22 cellular contexts compared by ENCODE assay signal in the genomic region with DNA sequence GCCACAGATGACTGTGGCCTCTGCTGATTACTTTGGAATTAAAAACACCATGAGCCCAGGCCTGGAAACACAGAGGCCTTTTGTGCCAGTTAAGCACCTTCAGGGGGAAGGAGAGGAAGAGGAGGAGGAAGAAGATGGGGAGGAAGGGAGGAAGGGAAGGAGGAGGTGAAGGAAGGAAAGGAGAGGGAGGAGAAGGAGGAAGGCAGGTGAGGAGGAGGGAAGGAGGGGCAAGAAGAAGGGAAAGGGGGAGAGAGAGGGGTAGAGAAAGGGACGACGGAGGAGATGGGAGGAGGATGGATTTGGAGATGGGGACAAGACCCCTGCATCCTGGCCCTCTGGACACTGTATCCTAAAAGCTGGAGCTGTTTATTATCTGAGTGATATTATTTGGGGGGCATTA.
DNase-seq lines count a peak whose midpoint lies in the region; ATAC-seq, FAIRE-seq and TF ChIP-seq lines count a peak whose summit lies in the region.
"Had no signal": no experiment of that assay in that cellular context is flagged by ENCODE, and none has a peak within 500 bp of the region (broad histone marks: within the 10 kb centered on the region; RNA-seq: fewer than 3 reads in every experiment).

No MANE protein-coding gene starts in this region.

- POLR2A ChIA-PET in HEK293 (lab: Yijun Ruan, JAX), result no interaction called here

- H3K36me3 ChIP-seq in HEK293 (ENCODE audit: control insufficient read depth in 2 of 2, insufficient read depth in 1 of 2, low read length in 2 of 2) (no peaks in the 10 kb centered on the region), neural progenitor cell (no peaks in the 10 kb centered on the region)
- H3K36me3 ChIP-seq: BE2C, BLaER1 had no signal

- no peak overlapping the region for H3K27ac Mint-ChIP-seq in neural progenitor cell
- H3K27ac Mint-ChIP-seq: CD4-positive, CD25-positive, alpha-beta regulatory T cell; CD8-positive, alpha-beta memory T cell had no signal

- no peaks in the 10 kb centered on the region; the same call in 1 of the 2 replicates for H3K9me3 ChIP-seq in HEK293 (ENCODE audit: control insufficient read depth, insufficient read depth, low read depth, low read length)
- H3K9me3 ChIP-seq in neural progenitor cell (ENCODE audit: low read depth), result no peaks in the 10 kb centered on the region
- H3K9me3 ChIP-seq: BE2C, BLaER1 had no signal

- DNase-seq in neural progenitor cell (ENCODE audit: low spot score), result no peak
- DNase-seq in urothelium cell line (ENCODE audit: low spot score), result no peak
- no peak for DNase-seq in DMS153 (lab: John Stamatoyannopoulos, UW)
- DNase-seq in GM19239 (ENCODE audit: insufficient read length, low spot score), result no peak
- DNase-seq: 8988T; ACHN; BE2C; C1 segment of cervical spinal cord; CD4-positive, alpha-beta memory T cell; CD4-positive, CD25-positive, alpha-beta regulatory T cell; CD8-positive, alpha-beta memory T cell; COR-L47; DMS 273 treated with DMSO at 0.1 percent for 48 hours; DMS79 treated with DMSO at 0.1 percent for 48 hours; GF-D8 had no signal

- H3K4me1 ChIP-seq in HEK293 (ENCODE audit: control insufficient read depth, insufficient read depth, low read length) (peaks cover 4% of the 10 kb centered on the region; the same call in 1 of the 2 replicates), neural progenitor cell (peaks cover 4% of the 10 kb centered on the region)
- H3K4me1 ChIP-seq: BE2C had no signal

- H3K79me2 ChIP-seq in neural progenitor cell (ENCODE audit: low read depth), result no peaks in the 10 kb centered on the region

- peaks cover 14% of the 10 kb centered on the region for H3K27me3 Mint-ChIP-seq in neural progenitor cell (ENCODE audit: insufficient read depth, low read depth)

- H3K9ac ChIP-seq in neural progenitor cell, result no peak overlapping the region
- H3K9ac ChIP-seq: BLaER1 had no signal

- H3K4me1 Mint-ChIP-seq in neural progenitor cell, result peaks cover 11% of the 10 kb centered on the region
- H3K4me1 Mint-ChIP-seq: CD14-positive monocyte; CD4-positive, alpha-beta memory T cell; CD4-positive, CD25-positive, alpha-beta regulatory T cell; CD8-positive, alpha-beta memory T cell had no signal

- H3K36me3 Mint-ChIP-seq in neural progenitor cell, result no peaks in the 10 kb centered on the region
- H3K36me3 Mint-ChIP-seq: CD14-positive monocyte; CD4-positive, alpha-beta memory T cell; CD4-positive, CD25-positive, alpha-beta regulatory T cell; CD8-positive, alpha-beta memory T cell had no signal

- TF ChIP-seq CTCF in HEK293 (tag by site-specific recombination; IDR thresholded peaks at IDR 0.05) (no peak), neural progenitor cell (IDR thresholded peaks at IDR 0.05) (no peak)

- ATAC-seq in HG02623 (IDR thresholded peaks at IDR 0.05; ENCODE audit: unreplicated experiment), result no peak

- H3K27ac ChIP-seq in HEK293 (ENCODE audit: extremely low read depth, low read depth, low read length) (no peak overlapping the region), neural progenitor cell (no peak overlapping the region)
- H3K27ac ChIP-seq: BLaER1 had no signal

- no peaks in the 10 kb centered on the region for H4K20me1 ChIP-seq in neural progenitor cell (ENCODE audit: low read depth)
- H4K20me1 ChIP-seq: BLaER1 had no signal

- H3K9me3 Mint-ChIP-seq in neural progenitor cell, result no peaks in the 10 kb centered on the region

- no peak overlapping the region for H3K4me3 Mint-ChIP-seq in neural progenitor cell
- H3K4me3 Mint-ChIP-seq: CD14-positive monocyte; CD4-positive, alpha-beta memory T cell; CD4-positive, CD25-positive, alpha-beta regulatory T cell; CD8-positive, alpha-beta memory T cell had no signal

- no peak overlapping the region for H3K4me2 ChIP-seq in neural progenitor cell

- no peaks in the 10 kb centered on the region for H3F3A ChIP-seq in neural progenitor cell (ENCODE audit: low read depth)

- FAIRE-seq in urothelium cell line (lab: Jason Lieb, UNC), result peak; percentile 13
- no peak for FAIRE-seq in GM19239 (lab: Jason Lieb, UNC)
- FAIRE-seq: A204.1, G401.6, GM12891 had no signal

- peak overlapping the region; percentile 68 for H2AFZ ChIP-seq in neural progenitor cell (replicated peaks)

- CTCF ChIA-PET in HEK293 (lab: Yijun Ruan, JAX), result interaction anchor here (0.6 to 1.8 kb wide), 2 partner anchors 9 to 245 kb away, joined by 4 to 5 read pairs; no protein-coding TSS in a partner anchor

- H3K27me3 ChIP-seq in neural progenitor cell, result no peaks in the 10 kb centered on the region
- H3K27me3 ChIP-seq: BE2C, BLaER1 had no signal

- no peak overlapping the region for H3K4me3 ChIP-seq in HEK293 (ENCODE audit: low read depth, low read length)
- H3K4me3 ChIP-seq in neural progenitor cell, result no peak overlapping the region
- H3K4me3 ChIP-seq: BLaER1 had no signal

TF ChIP-seq in HEK293, 187 proteins besides CTCF, POLR2A, EP300 and RAD21 (continues in another document):
- TF ChIP-seq, protein P1, sequence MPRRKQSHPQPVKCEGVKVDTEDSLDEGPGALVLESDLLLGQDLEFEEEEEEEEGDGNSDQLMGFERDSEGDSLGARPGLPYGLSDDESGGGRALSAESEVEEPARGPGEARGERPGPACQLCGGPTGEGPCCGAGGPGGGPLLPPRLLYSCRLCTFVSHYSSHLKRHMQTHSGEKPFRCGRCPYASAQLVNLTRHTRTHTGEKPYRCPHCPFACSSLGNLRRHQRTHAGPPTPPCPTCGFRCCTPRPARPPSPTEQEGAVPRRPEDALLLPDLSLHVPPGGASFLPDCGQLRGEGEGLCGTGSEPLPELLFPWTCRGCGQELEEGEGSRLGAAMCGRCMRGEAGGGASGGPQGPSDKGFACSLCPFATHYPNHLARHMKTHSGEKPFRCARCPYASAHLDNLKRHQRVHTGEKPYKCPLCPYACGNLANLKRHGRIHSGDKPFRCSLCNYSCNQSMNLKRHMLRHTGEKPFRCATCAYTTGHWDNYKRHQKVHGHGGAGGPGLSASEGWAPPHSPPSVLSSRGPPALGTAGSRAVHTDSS (tag by site-specific recombination; IDR thresholded peaks at IDR 0.05), result peak; percentile 67
- TF ChIP-seq ZNF114 (tag by site-specific recombination; IDR thresholded peaks at IDR 0.05) (0 out of 2 replicates have a peak, but pooled peaks have one; percentile 75), ZNF274 (IDR thresholded peaks at IDR 0.05; ENCODE audit: low read length) (no peak), ZNF274 (tag by site-specific recombination; IDR thresholded peaks at IDR 0.05; ENCODE audit: borderline replicate concordance) (no peak), SALL2 (tag by site-specific recombination; IDR thresholded peaks at IDR 0.05; ENCODE audit: borderline replicate concordance) (0 out of 2 replicates have a peak, but pooled peaks have one; percentile 42), BCL11B (tag by site-specific recombination; IDR thresholded peaks at IDR 0.05; ENCODE audit: low read depth) (no peak), ZNF776 (tag by site-specific recombination; IDR thresholded peaks at IDR 0.05; ENCODE audit: borderline replicate concordance) (peak; percentile 77; the same call in 1 of the 2 replicates), ZNF366 (tag by site-specific recombination; conservative IDR thresholded peaks at IDR 0.05) (peak; percentile 57), ZFHX2 (tag by site-specific recombination; conservative IDR thresholded peaks at IDR 0.05) (0 out of 2 replicates have a peak, but pooled peaks have one; percentile 4), ZNF548 (tag by site-specific recombination; IDR thresholded peaks at IDR 0.05) (no peak), ZBTB7A (tag by site-specific recombination; IDR thresholded peaks at IDR 0.05; ENCODE audit: low read depth) (no peak), ZNF747 (tag by site-specific recombination; IDR thresholded peaks at IDR 0.05) (no peak)
- TF ChIP-seq, protein P2, sequence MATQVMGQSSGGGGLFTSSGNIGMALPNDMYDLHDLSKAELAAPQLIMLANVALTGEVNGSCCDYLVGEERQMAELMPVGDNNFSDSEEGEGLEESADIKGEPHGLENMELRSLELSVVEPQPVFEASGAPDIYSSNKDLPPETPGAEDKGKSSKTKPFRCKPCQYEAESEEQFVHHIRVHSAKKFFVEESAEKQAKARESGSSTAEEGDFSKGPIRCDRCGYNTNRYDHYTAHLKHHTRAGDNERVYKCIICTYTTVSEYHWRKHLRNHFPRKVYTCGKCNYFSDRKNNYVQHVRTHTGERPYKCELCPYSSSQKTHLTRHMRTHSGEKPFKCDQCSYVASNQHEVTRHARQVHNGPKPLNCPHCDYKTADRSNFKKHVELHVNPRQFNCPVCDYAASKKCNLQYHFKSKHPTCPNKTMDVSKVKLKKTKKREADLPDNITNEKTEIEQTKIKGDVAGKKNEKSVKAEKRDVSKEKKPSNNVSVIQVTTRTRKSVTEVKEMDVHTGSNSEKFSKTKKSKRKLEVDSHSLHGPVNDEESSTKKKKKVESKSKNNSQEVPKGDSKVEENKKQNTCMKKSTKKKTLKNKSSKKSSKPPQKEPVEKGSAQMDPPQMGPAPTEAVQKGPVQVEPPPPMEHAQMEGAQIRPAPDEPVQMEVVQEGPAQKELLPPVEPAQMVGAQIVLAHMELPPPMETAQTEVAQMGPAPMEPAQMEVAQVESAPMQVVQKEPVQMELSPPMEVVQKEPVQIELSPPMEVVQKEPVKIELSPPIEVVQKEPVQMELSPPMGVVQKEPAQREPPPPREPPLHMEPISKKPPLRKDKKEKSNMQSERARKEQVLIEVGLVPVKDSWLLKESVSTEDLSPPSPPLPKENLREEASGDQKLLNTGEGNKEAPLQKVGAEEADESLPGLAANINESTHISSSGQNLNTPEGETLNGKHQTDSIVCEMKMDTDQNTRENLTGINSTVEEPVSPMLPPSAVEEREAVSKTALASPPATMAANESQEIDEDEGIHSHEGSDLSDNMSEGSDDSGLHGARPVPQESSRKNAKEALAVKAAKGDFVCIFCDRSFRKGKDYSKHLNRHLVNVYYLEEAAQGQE (tag by site-specific recombination; IDR thresholded peaks at IDR 0.05), result no peak
- TF ChIP-seq, protein P3, sequence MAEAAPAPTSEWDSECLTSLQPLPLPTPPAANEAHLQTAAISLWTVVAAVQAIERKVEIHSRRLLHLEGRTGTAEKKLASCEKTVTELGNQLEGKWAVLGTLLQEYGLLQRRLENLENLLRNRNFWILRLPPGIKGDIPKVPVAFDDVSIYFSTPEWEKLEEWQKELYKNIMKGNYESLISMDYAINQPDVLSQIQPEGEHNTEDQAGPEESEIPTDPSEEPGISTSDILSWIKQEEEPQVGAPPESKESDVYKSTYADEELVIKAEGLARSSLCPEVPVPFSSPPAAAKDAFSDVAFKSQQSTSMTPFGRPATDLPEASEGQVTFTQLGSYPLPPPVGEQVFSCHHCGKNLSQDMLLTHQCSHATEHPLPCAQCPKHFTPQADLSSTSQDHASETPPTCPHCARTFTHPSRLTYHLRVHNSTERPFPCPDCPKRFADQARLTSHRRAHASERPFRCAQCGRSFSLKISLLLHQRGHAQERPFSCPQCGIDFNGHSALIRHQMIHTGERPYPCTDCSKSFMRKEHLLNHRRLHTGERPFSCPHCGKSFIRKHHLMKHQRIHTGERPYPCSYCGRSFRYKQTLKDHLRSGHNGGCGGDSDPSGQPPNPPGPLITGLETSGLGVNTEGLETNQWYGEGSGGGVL (tag by site-specific recombination; IDR thresholded peaks at IDR 0.05), result 0 out of 2 replicates have a peak, but pooled peaks have one; percentile 11
